ENCODE assay signal across 1 cellular context in genomic region chr5:124580925-124581821, GRCh38.
TF ChIP-seq lines count a peak whose summit lies in the region.

No MANE protein-coding gene starts in this region.

TF ChIP-seq in HepG2, 621 proteins besides CTCF, POLR2A, EP300 and RAD21 (continued from another document and continues in another):
- TF ChIP-seq, protein P1, sequence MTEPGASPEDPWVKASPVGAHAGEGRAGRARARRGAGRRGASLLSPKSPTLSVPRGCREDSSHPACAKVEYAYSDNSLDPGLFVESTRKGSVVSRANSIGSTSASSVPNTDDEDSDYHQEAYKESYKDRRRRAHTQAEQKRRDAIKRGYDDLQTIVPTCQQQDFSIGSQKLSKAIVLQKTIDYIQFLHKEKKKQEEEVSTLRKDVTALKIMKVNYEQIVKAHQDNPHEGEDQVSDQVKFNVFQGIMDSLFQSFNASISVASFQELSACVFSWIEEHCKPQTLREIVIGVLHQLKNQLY (CRISPR knock-in tag; IDR thresholded peaks at IDR 0.05) = peak; percentile 56; the same call in 1 of the 2 replicates
- TF ChIP-seq PHF21A (CRISPR knock-in tag; IDR thresholded peaks at IDR 0.05) (peak; percentile 98), ZNF263 (CRISPR knock-in tag; IDR thresholded peaks at IDR 0.05) (peak; percentile 92), ZNF615 (CRISPR knock-in tag; IDR thresholded peaks at IDR 0.05; ENCODE audit: borderline replicate concordance) (no peak), POLR2G (IDR thresholded peaks at IDR 0.05; ENCODE audit: low read depth, low read length) (0 out of 2 replicates have a peak, but pooled peaks have one; percentile 29), UBTF (CRISPR knock-in tag; IDR thresholded peaks at IDR 0.05) (peak; percentile 75), ZNF660 (CRISPR knock-in tag; IDR thresholded peaks at IDR 0.05; ENCODE audit: borderline replicate concordance, low read depth) (no peak), HOXA5 (CRISPR knock-in tag; IDR thresholded peaks at IDR 0.05) (0 out of 2 replicates have a peak, but pooled peaks have one; percentile 53), KAT7 (CRISPR knock-in tag; IDR thresholded peaks at IDR 0.05; ENCODE audit: borderline replicate concordance) (no peak), ELF1 (CRISPR knock-in tag; IDR thresholded peaks at IDR 0.05) (peak; percentile 46), ZNF496 (CRISPR knock-in tag; IDR thresholded peaks at IDR 0.05; ENCODE audit: insufficient replicate concordance) (no peak), FOXA1 (IDR thresholded peaks at IDR 0.05) (no peak), FOXA1 (CRISPR knock-in tag; IDR thresholded peaks at IDR 0.05) (peak; percentile 87), HHEX (CRISPR knock-in tag; IDR thresholded peaks at IDR 0.05) (0 out of 2 replicates have a peak, but pooled peaks have one; percentile 23), ZNF234 (CRISPR knock-in tag; conservative IDR thresholded peaks at IDR 0.05) (no peak), NFE2 (CRISPR knock-in tag; IDR thresholded peaks at IDR 0.05) (no peak), SKI (IDR thresholded peaks at IDR 0.05; ENCODE audit: partially characterized antibody) (peak; percentile 57), HNF4G (IDR thresholded peaks at IDR 0.05; ENCODE audit: borderline replicate concordance, low read depth, low read length) (peak; percentile 54), HNF4G (CRISPR knock-in tag; IDR thresholded peaks at IDR 0.05; ENCODE audit: borderline replicate concordance, low read depth) (peak; percentile 87; the same call in 1 of the 2 replicates), JDP2 (CRISPR knock-in tag; IDR thresholded peaks at IDR 0.05; ENCODE audit: borderline replicate concordance) (no peak), DRAP1 (CRISPR knock-in tag; IDR thresholded peaks at IDR 0.05) (peak; percentile 46; the same call in 1 of the 2 replicates), PHB2 (IDR thresholded peaks at IDR 0.05; ENCODE audit: partially characterized antibody) (no peak), FOXP1 (IDR thresholded peaks at IDR 0.05) (no peak), FOXP1 (CRISPR knock-in tag; IDR thresholded peaks at IDR 0.05) (peak; percentile 74), ZNF512B (CRISPR knock-in tag; IDR thresholded peaks at IDR 0.05; ENCODE audit: borderline replicate concordance) (0 out of 2 replicates have a peak, but pooled peaks have one; percentile 5), NFKBIZ (CRISPR knock-in tag; IDR thresholded peaks at IDR 0.05) (peak; percentile 61; the same call in 1 of the 2 replicates), ZNF510 (CRISPR knock-in tag; IDR thresholded peaks at IDR 0.05; ENCODE audit: low read depth) (peak; percentile 62; the same call in 1 of the 2 replicates), YEATS4 (CRISPR knock-in tag; IDR thresholded peaks at IDR 0.05; ENCODE audit: borderline replicate concordance) (no peak; the same call in 1 of the 2 replicates), RXRA (CRISPR knock-in tag; IDR thresholded peaks at IDR 0.05) (peak; percentile 92), ZNF768 (CRISPR knock-in tag; IDR thresholded peaks at IDR 0.05) (peak; percentile 85), ZSCAN21 (CRISPR knock-in tag; IDR thresholded peaks at IDR 0.05; ENCODE audit: borderline replicate concordance) (peak; percentile 48; the same call in 1 of the 2 replicates), ZBTB3 (CRISPR knock-in tag; IDR thresholded peaks at IDR 0.05; ENCODE audit: borderline replicate concordance, low read depth) (0 out of 2 replicates have a peak, but pooled peaks have one; percentile 36), JUN (CRISPR knock-in tag; IDR thresholded peaks at IDR 0.05) (peak; percentile 63; the same call in 1 of the 2 replicates), MED1 (CRISPR knock-in tag; IDR thresholded peaks at IDR 0.05) (peak; percentile 80), RXRB (CRISPR knock-in tag; IDR thresholded peaks at IDR 0.05; ENCODE audit: borderline replicate concordance) (peak; percentile 81; the same call in 1 of the 2 replicates), RFXAP (CRISPR knock-in tag; IDR thresholded peaks at IDR 0.05; ENCODE audit: borderline replicate concordance) (peak; percentile 26; the same call in 1 of the 2 replicates)
- TF ChIP-seq, protein P2, sequence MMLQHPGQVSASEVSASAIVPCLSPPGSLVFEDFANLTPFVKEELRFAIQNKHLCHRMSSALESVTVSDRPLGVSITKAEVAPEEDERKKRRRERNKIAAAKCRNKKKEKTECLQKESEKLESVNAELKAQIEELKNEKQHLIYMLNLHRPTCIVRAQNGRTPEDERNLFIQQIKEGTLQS (CRISPR knock-in tag; IDR thresholded peaks at IDR 0.05) = 0 out of 2 replicates have a peak, but pooled peaks have one; percentile 38
- TF ChIP-seq, protein P3, sequence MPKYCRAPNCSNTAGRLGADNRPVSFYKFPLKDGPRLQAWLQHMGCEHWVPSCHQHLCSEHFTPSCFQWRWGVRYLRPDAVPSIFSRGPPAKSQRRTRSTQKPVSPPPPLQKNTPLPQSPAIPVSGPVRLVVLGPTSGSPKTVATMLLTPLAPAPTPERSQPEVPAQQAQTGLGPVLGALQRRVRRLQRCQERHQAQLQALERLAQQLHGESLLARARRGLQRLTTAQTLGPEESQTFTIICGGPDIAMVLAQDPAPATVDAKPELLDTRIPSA (CRISPR knock-in tag; IDR thresholded peaks at IDR 0.05; ENCODE audit: borderline replicate concordance) = no peak
- TF ChIP-seq, protein P4, sequence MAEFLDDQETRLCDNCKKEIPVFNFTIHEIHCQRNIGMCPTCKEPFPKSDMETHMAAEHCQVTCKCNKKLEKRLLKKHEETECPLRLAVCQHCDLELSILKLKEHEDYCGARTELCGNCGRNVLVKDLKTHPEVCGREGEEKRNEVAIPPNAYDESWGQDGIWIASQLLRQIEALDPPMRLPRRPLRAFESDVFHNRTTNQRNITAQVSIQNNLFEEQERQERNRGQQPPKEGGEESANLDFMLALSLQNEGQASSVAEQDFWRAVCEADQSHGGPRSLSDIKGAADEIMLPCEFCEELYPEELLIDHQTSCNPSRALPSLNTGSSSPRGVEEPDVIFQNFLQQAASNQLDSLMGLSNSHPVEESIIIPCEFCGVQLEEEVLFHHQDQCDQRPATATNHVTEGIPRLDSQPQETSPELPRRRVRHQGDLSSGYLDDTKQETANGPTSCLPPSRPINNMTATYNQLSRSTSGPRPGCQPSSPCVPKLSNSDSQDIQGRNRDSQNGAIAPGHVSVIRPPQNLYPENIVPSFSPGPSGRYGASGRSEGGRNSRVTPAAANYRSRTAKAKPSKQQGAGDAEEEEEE (CRISPR knock-in tag; IDR thresholded peaks at IDR 0.05; ENCODE audit: borderline replicate concordance) = no peak
- TF ChIP-seq, protein P5, sequence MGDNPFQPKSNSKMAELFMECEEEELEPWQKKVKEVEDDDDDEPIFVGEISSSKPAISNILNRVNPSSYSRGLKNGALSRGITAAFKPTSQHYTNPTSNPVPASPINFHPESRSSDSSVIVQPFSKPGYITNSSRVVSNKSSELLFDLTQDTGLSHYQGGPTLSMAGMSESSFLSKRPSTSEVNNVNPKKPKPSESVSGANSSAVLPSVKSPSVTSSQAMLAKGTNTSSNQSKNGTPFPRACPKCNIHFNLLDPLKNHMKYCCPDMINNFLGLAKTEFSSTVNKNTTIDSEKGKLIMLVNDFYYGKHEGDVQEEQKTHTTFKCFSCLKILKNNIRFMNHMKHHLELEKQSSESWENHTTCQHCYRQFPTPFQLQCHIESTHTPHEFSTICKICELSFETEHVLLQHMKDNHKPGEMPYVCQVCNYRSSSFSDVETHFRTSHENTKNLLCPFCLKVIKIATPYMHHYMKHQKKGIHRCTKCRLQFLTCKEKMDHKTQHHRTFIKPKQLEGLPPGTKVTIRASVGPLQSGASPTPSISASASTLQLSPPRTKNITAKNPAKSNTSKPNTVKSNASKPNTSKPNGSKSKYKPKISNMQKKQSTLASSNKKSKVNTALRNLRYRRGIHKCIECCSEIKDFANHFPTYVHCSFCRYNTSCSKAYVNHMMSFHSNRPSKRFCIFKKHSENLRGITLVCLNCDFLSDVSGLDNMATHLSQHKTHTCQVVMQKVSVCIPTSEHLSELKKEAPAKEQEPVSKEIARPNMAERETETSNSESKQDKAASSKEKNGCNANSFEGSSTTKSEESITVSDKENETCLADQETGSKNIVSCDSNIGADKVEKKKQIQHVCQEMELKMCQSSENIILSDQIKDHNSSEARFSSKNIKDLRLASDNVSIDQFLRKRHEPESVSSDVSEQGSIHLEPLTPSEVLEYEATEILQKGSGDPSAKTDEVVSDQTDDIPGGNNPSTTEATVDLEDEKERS (CRISPR knock-in tag; IDR thresholded peaks at IDR 0.05) = peak; percentile 69; the same call in 1 of the 2 replicates
- TF ChIP-seq, protein P6, sequence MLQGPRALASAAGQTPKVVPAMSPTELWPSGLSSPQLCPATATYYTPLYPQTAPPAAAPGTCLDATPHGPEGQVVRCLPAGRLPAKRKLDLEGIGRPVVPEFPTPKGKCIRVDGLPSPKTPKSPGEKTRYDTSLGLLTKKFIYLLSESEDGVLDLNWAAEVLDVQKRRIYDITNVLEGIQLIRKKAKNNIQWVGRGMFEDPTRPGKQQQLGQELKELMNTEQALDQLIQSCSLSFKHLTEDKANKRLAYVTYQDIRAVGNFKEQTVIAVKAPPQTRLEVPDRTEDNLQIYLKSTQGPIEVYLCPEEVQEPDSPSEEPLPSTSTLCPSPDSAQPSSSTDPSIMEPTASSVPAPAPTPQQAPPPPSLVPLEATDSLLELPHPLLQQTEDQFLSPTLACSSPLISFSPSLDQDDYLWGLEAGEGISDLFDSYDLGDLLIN (CRISPR knock-in tag; IDR thresholded peaks at IDR 0.05; ENCODE audit: borderline replicate concordance) = no peak
- TF ChIP-seq, protein P7, sequence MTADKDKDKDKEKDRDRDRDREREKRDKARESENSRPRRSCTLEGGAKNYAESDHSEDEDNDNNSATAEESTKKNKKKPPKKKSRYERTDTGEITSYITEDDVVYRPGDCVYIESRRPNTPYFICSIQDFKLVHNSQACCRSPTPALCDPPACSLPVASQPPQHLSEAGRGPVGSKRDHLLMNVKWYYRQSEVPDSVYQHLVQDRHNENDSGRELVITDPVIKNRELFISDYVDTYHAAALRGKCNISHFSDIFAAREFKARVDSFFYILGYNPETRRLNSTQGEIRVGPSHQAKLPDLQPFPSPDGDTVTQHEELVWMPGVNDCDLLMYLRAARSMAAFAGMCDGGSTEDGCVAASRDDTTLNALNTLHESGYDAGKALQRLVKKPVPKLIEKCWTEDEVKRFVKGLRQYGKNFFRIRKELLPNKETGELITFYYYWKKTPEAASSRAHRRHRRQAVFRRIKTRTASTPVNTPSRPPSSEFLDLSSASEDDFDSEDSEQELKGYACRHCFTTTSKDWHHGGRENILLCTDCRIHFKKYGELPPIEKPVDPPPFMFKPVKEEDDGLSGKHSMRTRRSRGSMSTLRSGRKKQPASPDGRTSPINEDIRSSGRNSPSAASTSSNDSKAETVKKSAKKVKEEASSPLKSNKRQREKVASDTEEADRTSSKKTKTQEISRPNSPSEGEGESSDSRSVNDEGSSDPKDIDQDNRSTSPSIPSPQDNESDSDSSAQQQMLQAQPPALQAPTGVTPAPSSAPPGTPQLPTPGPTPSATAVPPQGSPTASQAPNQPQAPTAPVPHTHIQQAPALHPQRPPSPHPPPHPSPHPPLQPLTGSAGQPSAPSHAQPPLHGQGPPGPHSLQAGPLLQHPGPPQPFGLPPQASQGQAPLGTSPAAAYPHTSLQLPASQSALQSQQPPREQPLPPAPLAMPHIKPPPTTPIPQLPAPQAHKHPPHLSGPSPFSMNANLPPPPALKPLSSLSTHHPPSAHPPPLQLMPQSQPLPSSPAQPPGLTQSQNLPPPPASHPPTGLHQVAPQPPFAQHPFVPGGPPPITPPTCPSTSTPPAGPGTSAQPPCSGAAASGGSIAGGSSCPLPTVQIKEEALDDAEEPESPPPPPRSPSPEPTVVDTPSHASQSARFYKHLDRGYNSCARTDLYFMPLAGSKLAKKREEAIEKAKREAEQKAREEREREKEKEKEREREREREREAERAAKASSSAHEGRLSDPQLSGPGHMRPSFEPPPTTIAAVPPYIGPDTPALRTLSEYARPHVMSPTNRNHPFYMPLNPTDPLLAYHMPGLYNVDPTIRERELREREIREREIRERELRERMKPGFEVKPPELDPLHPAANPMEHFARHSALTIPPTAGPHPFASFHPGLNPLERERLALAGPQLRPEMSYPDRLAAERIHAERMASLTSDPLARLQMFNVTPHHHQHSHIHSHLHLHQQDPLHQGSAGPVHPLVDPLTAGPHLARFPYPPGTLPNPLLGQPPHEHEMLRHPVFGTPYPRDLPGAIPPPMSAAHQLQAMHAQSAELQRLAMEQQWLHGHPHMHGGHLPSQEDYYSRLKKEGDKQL (CRISPR knock-in tag; IDR thresholded peaks at IDR 0.05; ENCODE audit: low read depth) = peak; percentile 89
